In the genomic region with DNA sequence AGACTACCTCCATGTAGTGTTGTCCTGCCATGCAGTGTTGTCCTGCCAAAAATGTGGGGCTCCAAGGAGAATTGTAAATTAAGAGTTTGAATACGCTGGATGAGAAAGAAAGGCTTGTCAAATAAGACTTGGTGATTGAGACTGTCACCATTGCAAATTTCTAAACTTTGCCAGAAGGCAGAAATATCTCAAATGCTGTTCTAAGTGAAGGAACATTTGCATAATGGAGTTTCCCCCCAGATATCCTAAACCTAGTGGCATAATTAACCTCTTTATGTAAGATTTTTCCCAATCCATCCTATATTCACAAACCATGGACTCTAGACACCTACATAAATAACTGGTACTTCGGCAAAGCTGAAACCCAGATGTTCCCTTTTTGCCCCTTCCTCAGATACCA, we compare ENCODE assay signal across 16 cellular contexts.
"Had no signal": no experiment of that assay in that cellular context is flagged by ENCODE, and none has a peak within 500 bp of the region (broad histone marks: within the 10 kb centered on the region; RNA-seq: fewer than 3 reads in every experiment).

No MANE protein-coding gene starts in this region.

- H3K27ac ChIP-seq: dorsolateral prefrontal cortex, sigmoid colon, skin epidermis had no signal

- H3K36me3 Mint-ChIP-seq: natural killer cell, type B pancreatic cell had no signal

- H3K4me1 Mint-ChIP-seq: natural killer cell, neural crest cell had no signal

- H3K4me3 ChIP-seq: dorsolateral prefrontal cortex, sigmoid colon, skin epidermis had no signal

- DNase-seq: cortex of kidney; dorsolateral prefrontal cortex; effector CD8-positive, alpha-beta T cell; glutamatergic neuron; islet precursor cell; mammary epithelial cell; natural killer cell; posterior cingulate gyrus; sigmoid colon; stimulated activated CD4-positive, alpha-beta T cell treated with anti-CD3 and anti-CD28 coated beads, Interleukin-2, amount 100 ng/mL, for 24 hours; stimulated activated naive CD4-positive, alpha-beta T cell treated with Interleukin-2 at 50 U/mL for 16 hours had no signal

- H3K27me3 ChIP-seq: dorsolateral prefrontal cortex, sigmoid colon had no signal

- H3K4me3 Mint-ChIP-seq: mesothelial cell of epicardium, natural killer cell, neural crest cell, type B pancreatic cell had no signal

- H3K36me3 ChIP-seq: sigmoid colon had no signal

- H3K27me3 Mint-ChIP-seq: type B pancreatic cell had no signal

- H3K27ac Mint-ChIP-seq: mesothelial cell of epicardium, natural killer cell, type B pancreatic cell had no signal

- ATAC-seq: left lobe of liver, natural killer cell had no signal
